In the genomic region with DNA sequence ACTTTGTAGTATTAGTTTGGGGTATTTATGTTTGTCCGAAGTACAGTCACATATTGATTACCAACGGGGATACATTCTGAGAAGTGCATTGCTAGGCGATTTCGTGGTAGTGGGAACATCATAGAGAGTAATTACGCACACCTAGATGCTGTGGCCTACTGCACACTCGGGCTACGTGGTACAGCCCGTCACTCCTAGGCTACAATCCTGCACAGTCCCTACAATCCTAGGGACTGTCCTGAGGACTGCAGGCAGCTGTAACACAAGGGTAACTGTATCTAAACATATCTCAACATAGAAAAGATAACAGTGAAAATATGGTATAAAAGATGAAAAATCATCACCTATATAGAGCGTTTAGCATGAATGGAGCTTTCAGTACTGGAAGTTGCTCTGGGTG, we compare ENCODE assay signal across 1 cellular context.
TF ChIP-seq lines count a peak whose summit lies in the region.

No MANE protein-coding gene starts in this region.

TF ChIP-seq in K562, 482 proteins besides CTCF, POLR2A, EP300 and RAD21:
- TF ChIP-seq ZNF3 (CRISPR knock-in tag; IDR thresholded peaks at IDR 0.05) (no peak), PML (IDR thresholded peaks at IDR 0.05; ENCODE audit: low read length) (no peak), SIN3A (IDR thresholded peaks at IDR 0.05; ENCODE audit: borderline replicate concordance in 2 of 2, control insufficient read depth in 1 of 2, low read depth in 2 of 2, low read length in 2 of 2) (no peak), SIRT6 (IDR thresholded peaks at IDR 0.05; ENCODE audit: low read depth, low read length) (no peak), ZNF175 (CRISPR knock-in tag; IDR thresholded peaks at IDR 0.05; ENCODE audit: low read depth) (no peak)
- TF ChIP-seq, protein P1, sequence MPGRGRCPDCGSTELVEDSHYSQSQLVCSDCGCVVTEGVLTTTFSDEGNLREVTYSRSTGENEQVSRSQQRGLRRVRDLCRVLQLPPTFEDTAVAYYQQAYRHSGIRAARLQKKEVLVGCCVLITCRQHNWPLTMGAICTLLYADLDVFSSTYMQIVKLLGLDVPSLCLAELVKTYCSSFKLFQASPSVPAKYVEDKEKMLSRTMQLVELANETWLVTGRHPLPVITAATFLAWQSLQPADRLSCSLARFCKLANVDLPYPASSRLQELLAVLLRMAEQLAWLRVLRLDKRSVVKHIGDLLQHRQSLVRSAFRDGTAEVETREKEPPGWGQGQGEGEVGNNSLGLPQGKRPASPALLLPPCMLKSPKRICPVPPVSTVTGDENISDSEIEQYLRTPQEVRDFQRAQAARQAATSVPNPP (IDR thresholded peaks at IDR 0.05; ENCODE audit: borderline replicate concordance, insufficient read depth, insufficient read length) = no peak
- TF ChIP-seq, protein P2, sequence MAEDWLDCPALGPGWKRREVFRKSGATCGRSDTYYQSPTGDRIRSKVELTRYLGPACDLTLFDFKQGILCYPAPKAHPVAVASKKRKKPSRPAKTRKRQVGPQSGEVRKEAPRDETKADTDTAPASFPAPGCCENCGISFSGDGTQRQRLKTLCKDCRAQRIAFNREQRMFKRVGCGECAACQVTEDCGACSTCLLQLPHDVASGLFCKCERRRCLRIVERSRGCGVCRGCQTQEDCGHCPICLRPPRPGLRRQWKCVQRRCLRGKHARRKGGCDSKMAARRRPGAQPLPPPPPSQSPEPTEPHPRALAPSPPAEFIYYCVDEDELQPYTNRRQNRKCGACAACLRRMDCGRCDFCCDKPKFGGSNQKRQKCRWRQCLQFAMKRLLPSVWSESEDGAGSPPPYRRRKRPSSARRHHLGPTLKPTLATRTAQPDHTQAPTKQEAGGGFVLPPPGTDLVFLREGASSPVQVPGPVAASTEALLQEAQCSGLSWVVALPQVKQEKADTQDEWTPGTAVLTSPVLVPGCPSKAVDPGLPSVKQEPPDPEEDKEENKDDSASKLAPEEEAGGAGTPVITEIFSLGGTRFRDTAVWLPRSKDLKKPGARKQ (CRISPR knock-in tag; IDR thresholded peaks at IDR 0.05) = no peak
